In the genomic region with DNA sequence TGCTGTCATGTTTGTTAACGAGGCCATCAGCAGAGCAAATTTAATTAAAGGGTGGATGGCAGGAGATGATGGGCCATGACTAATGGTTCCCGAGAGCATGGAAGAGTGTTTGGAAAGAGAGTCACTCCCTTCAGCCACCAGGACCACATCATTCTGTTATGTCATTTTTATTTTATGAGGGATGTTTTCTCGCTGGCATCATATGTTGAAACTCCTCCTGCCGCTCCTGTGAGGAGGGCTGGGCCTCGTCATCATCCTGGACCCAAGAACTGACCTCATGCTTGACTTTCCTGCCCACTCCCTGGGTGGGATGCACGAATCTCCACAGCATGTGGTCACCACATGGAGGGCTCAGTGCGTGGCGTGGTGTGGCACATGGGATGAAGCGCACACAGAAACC, we compare ENCODE assay signal across 27 cellular contexts.
DNase-seq lines count a peak whose midpoint lies in the region; ATAC-seq and TF ChIP-seq lines count a peak whose summit lies in the region.
"Had no signal": no experiment of that assay in that cellular context is flagged by ENCODE, and none has a peak within 500 bp of the region (broad histone marks: within the 10 kb centered on the region; RNA-seq: fewer than 3 reads in every experiment).

No MANE protein-coding gene starts in this region.

- H3K9me3 ChIP-seq in vagina = no peaks in the 10 kb centered on the region
- no peaks in the 10 kb centered on the region for H3K9me3 ChIP-seq in gastrocnemius medialis
- H3K9me3 ChIP-seq: HAP-1, thoracic aorta had no signal

- TF ChIP-seq POLR2A in vagina (IDR thresholded peaks at IDR 0.05) (no peak), gastrocnemius medialis (IDR thresholded peaks at IDR 0.05) (no peak)

- in situ Hi-C loops in gastrocnemius medialis (cut with MboI; ENCODE audit: low sequenced_read_pairs in 4 of 4) = no loop called here

- H3K27ac ChIP-seq in vagina = no peak overlapping the region
- H3K27ac ChIP-seq in gastrocnemius medialis = no peak overlapping the region
- H3K27ac ChIP-seq: brain microvascular endothelial cell, coronary artery, foreskin keratinocyte, parathyroid adenoma, thoracic aorta had no signal

- DNase-seq in left ventricle myocardium superior (no peak), left cardiac atrium (no peak), M059J (ENCODE audit: low read depth) (peak; percentile 42), foreskin fibroblast (peak; percentile 33 to 67), vagina (ENCODE audit: extremely low spot score in 2 of 2) (peak; percentile 67 to 72), HT-29 (ENCODE audit: low spot score) (no peak), gastrocnemius medialis (no peak), C1 segment of cervical spinal cord (lab: John Stamatoyannopoulos, UW) (no peak)
- DNase-seq: activated CD4-positive, alpha-beta T cell treated with anti-CD3 and anti-CD28 coated beads for 48 hours; activated naive CD8-positive, alpha-beta T cell treated with anti-CD3 and anti-CD28 coated beads, Interleukin-2, amount 50 U/mL, for 24 hours; brain microvascular endothelial cell; CD8-positive, alpha-beta memory T cell; DMS79 treated with DMSO at 0.1 percent for 48 hours; foreskin keratinocyte; kidney; mesendoderm; naive thymus-derived CD8-positive, alpha-beta T cell; NCI-H146; NCI-H2227 treated with DMSO at 0.1 percent for 48 hours; NCI-H82; SHP77 treated with DMSO at 0.1 percent for 48 hours; T-cell had no signal

- H3K27me3 ChIP-seq in vagina (no peaks in the 10 kb centered on the region), gastrocnemius medialis (no peaks in the 10 kb centered on the region)
- H3K27me3 ChIP-seq: brain microvascular endothelial cell, foreskin keratinocyte had no signal

- intact Hi-C loops in left ventricle myocardium superior (cut with micrococcal nuclease) = no loop called here
- intact Hi-C loops in left cardiac atrium (cut with DNase I) = no loop called here
- intact Hi-C loops in vagina (cut with DNase I) = no loop called here
- intact Hi-C loops in gastrocnemius medialis (cut with DNase I; ENCODE audit: low total_unique reads) = no loop called here

- TF ChIP-seq CTCF in foreskin fibroblast (IDR thresholded peaks at IDR 0.05; ENCODE audit: low read depth, low read length) = no peak
- TF ChIP-seq CTCF in vagina (IDR thresholded peaks at IDR 0.05) = no peak
- no peak for TF ChIP-seq CTCF in gastrocnemius medialis (IDR thresholded peaks at IDR 0.05 in 4 of 5, conservative IDR thresholded peaks at IDR 0.05 in 1 of 5)

- no peaks in the 10 kb centered on the region for H3K36me3 ChIP-seq in vagina
- no peaks in the 10 kb centered on the region for H3K36me3 ChIP-seq in gastrocnemius medialis
- H3K36me3 ChIP-seq: brain microvascular endothelial cell, HAP-1, thoracic aorta had no signal

- H3K4me3 ChIP-seq in foreskin fibroblast (ENCODE audit: low read depth in 1 of 2, low read length in 2 of 2) (no peak overlapping the region), vagina (no peak overlapping the region), gastrocnemius medialis (no peak overlapping the region)
- H3K4me3 ChIP-seq: coronary artery, HAP-1, thoracic aorta had no signal

- H3K4me1 ChIP-seq in vagina = peaks cover 14% of the 10 kb centered on the region
- no peaks in the 10 kb centered on the region for H3K4me1 ChIP-seq in gastrocnemius medialis
- H3K4me1 ChIP-seq: foreskin keratinocyte, HAP-1, parathyroid adenoma had no signal

- ATAC-seq in left ventricle myocardium superior = peak; percentile 72
- ATAC-seq in left cardiac atrium = no peak
- no peak for ATAC-seq in gastrocnemius medialis
- ATAC-seq: activated naive CD8-positive, alpha-beta T cell treated with anti-CD3 and anti-CD28 coated beads, Interleukin-2, amount 50 U/mL, for 24 hours; foreskin keratinocyte; naive thymus-derived CD8-positive, alpha-beta T cell; stimulated activated memory B cell treated with anti-CD40 and anti-IgM and Interleukin-4, amounts not matched to agents 10 μg/mL and 1 μg/mL and 100 μg/mL, for 72 hours; T-cell had no signal

Comparison
In these comparisons a context has a peak if more than half of its experiments do, and no peak if none do; other contexts are left out.
1. DNase-seq: peak in M059J (single experiment), foreskin fibroblast (2 of 2) and vagina (2 of 2); none in left ventricle myocardium superior (single experiment), left cardiac atrium (single experiment), HT-29 (single experiment), gastrocnemius medialis (0 of 2) and C1 segment of cervical spinal cord (0 of 14).